16 cellular contexts compared by ENCODE assay signal in genomic region chr12:95248604-95249355, GRCh38. TPM values are rescaled to one million over a fixed set of nuclear protein-coding genes. Genes with fewer than 3 reads are reported as not detected.
A peak's percentile ranks its signal among the peaks of the same experiment; 100 is the strongest.
DNase-seq lines count a peak whose midpoint lies in the region; ATAC-seq and TF ChIP-seq lines count a peak whose summit lies in the region.
"Had no signal": no experiment of that assay in that cellular context is flagged by ENCODE, and none has a peak within 500 bp of the region (broad histone marks: within the 10 kb centered on the region; RNA-seq: fewer than 3 reads in every experiment).

No MANE protein-coding gene starts in this region.

- intact Hi-C loops in uterus (cut with DNase I; ENCODE audit: low total_unique reads) (no loop called here), heart left ventricle (cut with DNase I) (no loop called here)

- WGBS in heart left ventricle, 4 donors = 75 to 84% (median 79%) methylated on average over 8 of the region's 8 CpGs

- H3K27ac Mint-ChIP-seq in WTC11 = no peak overlapping the region
- H3K27ac Mint-ChIP-seq: activated CD8-positive, alpha-beta T cell treated with anti-CD3 and anti-CD28 coated beads, Interleukin-2, amount 10 ng/mL, durations not matched to agents 7 days and 5 days; stimulated activated naive B cell treated with anti-CD40 and anti-IgM and Interleukin-4, amounts not matched to agents 10 μg/mL and 1 μg/mL and 100 μg/mL, for 72 hours had no signal

- DNase-seq in HCEC 1CT (peak; percentile 76), WTC11 (ENCODE audit: low spot score) (no peak), fibroblast of pulmonary artery (ENCODE audit: low read depth) (peak; percentile 43), uterus (peak in 1 of 2 donors; percentile 30), putamen (ENCODE audit: low spot score) (no peak), heart left ventricle (no peak)
- DNase-seq: activated CD8-positive, alpha-beta T cell treated with anti-CD3 and anti-CD28 coated beads, Interleukin-2, amount 10 ng/mL, durations not matched to agents 7 days and 5 days; activated gamma-delta T cell treated with Interleukin-2 at 50 U/mL for 16 hours; left ventricle myocardium inferior; naive thymus-derived CD8-positive, alpha-beta T cell; SIG-M5; stimulated activated CD4-positive, alpha-beta T cell treated with anti-CD3 and anti-CD28 coated beads, Interleukin-4, amount 100 ng/mL, for 24 hours; stimulated activated naive B cell treated with anti-CD40 and anti-IgM and Interleukin-4, amounts not matched to agents 10 μg/mL and 1 μg/mL and 100 μg/mL, for 72 hours had no signal

- no peaks in the 10 kb centered on the region for H3K9me3 Mint-ChIP-seq in WTC11
- H3K9me3 Mint-ChIP-seq: naive thymus-derived CD8-positive, alpha-beta T cell; stimulated activated naive B cell treated with anti-CD40 and anti-IgM and Interleukin-4, amounts not matched to agents 10 μg/mL and 1 μg/mL and 100 μg/mL, for 72 hours had no signal

- peaks cover 3 to 10% of the 10 kb centered on the region in 2 donors for H3K4me1 ChIP-seq in uterus
- H3K4me1 ChIP-seq in heart left ventricle = peaks cover 0 to 34% (median 16%) of the 10 kb centered on the region in 12 donors

- H3K27me3 Mint-ChIP-seq in WTC11 (ENCODE audit: low read depth) = no peaks in the 10 kb centered on the region
- H3K27me3 Mint-ChIP-seq: naive thymus-derived CD8-positive, alpha-beta T cell; stimulated activated naive B cell treated with anti-CD40 and anti-IgM and Interleukin-4, amounts not matched to agents 10 μg/mL and 1 μg/mL and 100 μg/mL, for 72 hours had no signal

- POLR2A ChIA-PET in WTC11 (lab: Charles Lee) = no interaction called here

- H3K36me3 ChIP-seq in uterus = no peaks in the 10 kb centered on the region
- peaks cover 0 to 25% (median 21%) of the 10 kb centered on the region in 9 donors for H3K36me3 ChIP-seq in heart left ventricle

- no peak for TF ChIP-seq CTCF in WTC11 (IDR thresholded peaks at IDR 0.05)
- no peak for TF ChIP-seq CTCF in fibroblast of pulmonary artery (IDR thresholded peaks at IDR 0.05; ENCODE audit: low read length, missing control alignments)
- TF ChIP-seq CTCF in uterus (IDR thresholded peaks at IDR 0.05) = no peak
- no peak for TF ChIP-seq CTCF in heart left ventricle (IDR thresholded peaks at IDR 0.05)

- peak overlapping the region; percentile 22 to 72 for H3K27ac ChIP-seq in uterus
- peak overlapping the region in 1 of 12 donors; percentile 9 for H3K27ac ChIP-seq in heart left ventricle
- H3K27ac ChIP-seq: epithelial cell of prostate, left ventricle myocardium inferior had no signal

- CTCF ChIA-PET in WTC11 (lab: Charles Lee) = no interaction called here

- H3K4me3 ChIP-seq in fibroblast of pulmonary artery (replicated peaks; ENCODE audit: low read depth, low read length) (no peak overlapping the region), uterus (no peak overlapping the region), heart left ventricle (no peak overlapping the region)
- H3K4me3 ChIP-seq: HAP-1, left ventricle myocardium inferior had no signal

- no peak; the same call in 1 of the 2 replicates for ATAC-seq in WTC11
- ATAC-seq in HG02840 (IDR thresholded peaks at IDR 0.05; ENCODE audit: low FRiP score, unreplicated experiment) = no peak
- ATAC-seq in heart left ventricle = no peak
- ATAC-seq: activated CD8-positive, alpha-beta T cell treated with anti-CD3 and anti-CD28 coated beads, Interleukin-2, amount 10 ng/mL, durations not matched to agents 7 days and 5 days; naive thymus-derived CD8-positive, alpha-beta T cell; stimulated activated naive B cell treated with anti-CD40 and anti-IgM and Interleukin-4, amounts not matched to agents 10 μg/mL and 1 μg/mL and 100 μg/mL, for 72 hours had no signal

- H3K36me3 Mint-ChIP-seq in WTC11 = peaks cover 20% of the 10 kb centered on the region

- H3K27me3 ChIP-seq in uterus (no peaks in the 10 kb centered on the region), heart left ventricle (no peaks in the 10 kb centered on the region)

- TF ChIP-seq POLR2A in uterus (IDR thresholded peaks at IDR 0.05) (no peak), heart left ventricle (IDR thresholded peaks at IDR 0.05) (no peak)

- peaks cover 11% of the 10 kb centered on the region for H3K4me1 Mint-ChIP-seq in WTC11

- H3K4me3 Mint-ChIP-seq in WTC11 = no peak overlapping the region
- H3K4me3 Mint-ChIP-seq: activated CD8-positive, alpha-beta T cell treated with anti-CD3 and anti-CD28 coated beads, Interleukin-2, amount 10 ng/mL, durations not matched to agents 7 days and 5 days; naive thymus-derived CD8-positive, alpha-beta T cell; stimulated activated naive B cell treated with anti-CD40 and anti-IgM and Interleukin-4, amounts not matched to agents 10 μg/mL and 1 μg/mL and 100 μg/mL, for 72 hours had no signal

- H3K9me3 ChIP-seq in uterus (no peaks in the 10 kb centered on the region), heart left ventricle (no peaks in the 10 kb centered on the region)
- H3K9me3 ChIP-seq: HAP-1, left ventricle myocardium inferior had no signal

TF ChIP-seq in WTC11, 78 proteins besides CTCF, POLR2A, EP300 and RAD21:
- TF ChIP-seq ZNF121 (CRISPR knock-in tag; IDR thresholded peaks at IDR 0.05) (peak; percentile 69; the same call in 1 of the 2 replicates), ZNF219 (CRISPR knock-in tag; IDR thresholded peaks at IDR 0.05; ENCODE audit: borderline replicate concordance) (no peak), ATF6 (CRISPR knock-in tag; IDR thresholded peaks at IDR 0.05) (no peak)

RNA-seq across cellular contexts. Expression of gene VEZT, which starts 31.2 kb away (rescaled TPM):
- 51.5 to 54.5 TPM (median 53.9 TPM) in 3 replicates for total RNA-seq in WTC11 (2021)
- total RNA-seq in uterus = 100 to 1,000 TPM in 1 of 4 donors, 10 to 100 TPM in 3; 38.9 to 172 (median 70.7) TPM
- 10 to 100 TPM; 53.6 to 89.9 (median 66.2) TPM for total RNA-seq in heart left ventricle
- polyA plus RNA-seq in heart left ventricle = 10 to 100 TPM; 14.6 to 36.2 TPM

RNA-seq across cellular contexts. Expression of gene FGD6, which starts 31.5 kb away (rescaled TPM):
- total RNA-seq in WTC11 (2021) (24.2 to 28.2 TPM (median 24.4 TPM) in 3 replicates), uterus (10 to 100 TPM in 3 of 4 donors, 1 to 10 TPM in 1; 7.6 to 25.3 (median 15.1) TPM), heart left ventricle (10 to 100 TPM; 11.9 to 29.1 (median 19.5) TPM)
- 1 to 10 TPM; 2.8 to 2.9 TPM for polyA plus RNA-seq in heart left ventricle

Comparison
In these comparisons a context has a peak if more than half of its experiments do, and no peak if none do; other contexts are left out.
1. DNase-seq: peak in HCEC 1CT (single experiment) and fibroblast of pulmonary artery (single experiment); none in WTC11 (single experiment), putamen (single experiment) and heart left ventricle (0 of 5).